17 cellular contexts compared by ENCODE assay signal in the genomic region with DNA sequence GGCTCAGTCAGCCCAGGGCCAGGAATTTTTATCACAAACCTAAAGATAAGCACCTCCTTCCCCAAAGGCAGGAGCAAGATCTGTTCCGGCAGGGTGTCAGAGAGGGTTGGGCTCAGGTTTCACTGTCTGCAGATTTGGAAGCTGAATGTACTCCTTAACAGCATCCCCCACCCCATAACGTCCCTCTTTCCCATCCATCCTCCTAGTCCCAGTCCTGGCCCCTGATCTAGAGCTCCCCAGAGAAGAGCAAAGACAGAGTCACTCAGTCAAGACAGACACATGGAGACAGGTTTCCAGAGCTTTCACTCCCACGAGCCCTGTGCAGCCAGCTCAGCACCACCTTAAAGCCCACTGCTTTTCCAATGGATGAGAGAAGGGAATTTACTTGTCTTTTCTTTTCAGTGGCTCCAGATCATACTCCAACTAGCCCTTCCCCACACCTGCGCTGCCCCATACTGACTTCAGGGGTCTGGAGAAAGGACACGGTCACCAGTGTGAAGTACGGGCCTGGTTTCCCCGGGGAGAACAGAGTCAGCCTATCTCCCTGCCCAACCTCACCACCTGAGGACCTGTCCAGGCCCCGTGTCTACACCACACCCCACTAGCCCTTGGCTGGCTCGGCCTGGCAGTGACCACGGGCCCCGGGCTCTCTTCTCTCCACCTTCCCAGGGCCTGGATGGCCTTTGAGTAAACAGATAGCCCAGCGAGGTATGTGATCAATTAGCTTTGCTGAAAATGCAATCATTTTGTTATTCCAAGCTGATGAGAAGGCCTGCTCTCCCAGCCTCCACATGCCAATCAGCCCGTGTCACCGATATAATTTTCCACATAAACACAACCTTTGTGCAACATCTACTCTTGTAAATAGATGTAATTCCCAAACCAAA.
A peak's percentile ranks its signal among the peaks of the same experiment; 100 is the strongest.
DNase-seq lines count a peak whose midpoint lies in the region; ATAC-seq and TF ChIP-seq lines count a peak whose summit lies in the region.
"Had no signal": no experiment of that assay in that cellular context is flagged by ENCODE, and none has a peak within 500 bp of the region (broad histone marks: within the 10 kb centered on the region; RNA-seq: fewer than 3 reads in every experiment).

No MANE protein-coding gene starts in this region.

- H3K36me3 Mint-ChIP-seq in activated CD8-positive, alpha-beta memory T cell treated with anti-CD3 and anti-CD28 coated beads, Interleukin-2, amount 10 ng/mL, durations not matched to agents 7 days and 5 days, result no peaks in the 10 kb centered on the region
- no peaks in the 10 kb centered on the region for H3K36me3 Mint-ChIP-seq in neural crest cell (ENCODE audit: low read depth)
- H3K36me3 Mint-ChIP-seq in activated naive CD4-positive, alpha-beta T cell treated with anti-CD3 and anti-CD28 coated beads, Interleukin-2, amount 10 ng/mL, durations not matched to agents 7 days and 5 days, result no peaks in the 10 kb centered on the region
- H3K36me3 Mint-ChIP-seq: CD4-positive, alpha-beta memory T cell; naive thymus-derived CD4-positive, alpha-beta T cell had no signal

- no peak for TF ChIP-seq CTCF in neural crest cell (conservative IDR thresholded peaks at IDR 0.05)

- peak; percentile 42 for DNase-seq in activated CD8-positive, alpha-beta memory T cell treated with anti-CD3 and anti-CD28 coated beads for 24 hours
- no peak for DNase-seq in activated CD8-positive, alpha-beta memory T cell treated with anti-CD3 and anti-CD28 coated beads, Interleukin-2, amount 10 ng/mL, durations not matched to agents 7 days and 5 days
- DNase-seq in fibroblast of peridontal ligament (ENCODE audit: extremely low read depth), result peak; percentile 60
- DNase-seq in neural crest cell (ENCODE audit: low read depth, low spot score), result no peak
- DNase-seq in ureter (ENCODE audit: low spot score), result peak; percentile 35
- DNase-seq in NCI-H1092 (lab: John Stamatoyannopoulos, UW), result no peak
- no peak for DNase-seq in activated naive CD4-positive, alpha-beta T cell treated with anti-CD3 and anti-CD28 coated beads, Interleukin-2, amount 10 ng/mL, durations not matched to agents 7 days and 5 days
- DNase-seq: activated gamma-delta T cell treated with Interleukin-2 at 50 U/mL for 16 hours; CD4-positive, alpha-beta memory T cell; dermis blood vessel endothelial cell; heart right ventricle; left ventricle myocardium superior; MV-4-11; naive thymus-derived CD4-positive, alpha-beta T cell; NCI-H2081 treated with DMSO at 0.1 percent for 48 hours; NCI-H774 had no signal

- no peaks in the 10 kb centered on the region for H3K4me1 Mint-ChIP-seq in activated CD8-positive, alpha-beta memory T cell treated with anti-CD3 and anti-CD28 coated beads, Interleukin-2, amount 10 ng/mL, durations not matched to agents 7 days and 5 days
- H3K4me1 Mint-ChIP-seq in neural crest cell, result peaks cover 50% of the 10 kb centered on the region
- no peaks in the 10 kb centered on the region for H3K4me1 Mint-ChIP-seq in activated naive CD4-positive, alpha-beta T cell treated with anti-CD3 and anti-CD28 coated beads, Interleukin-2, amount 10 ng/mL, durations not matched to agents 7 days and 5 days
- H3K4me1 Mint-ChIP-seq: CD4-positive, alpha-beta memory T cell; naive thymus-derived CD4-positive, alpha-beta T cell had no signal

- no peaks in the 10 kb centered on the region for H3K9me3 Mint-ChIP-seq in activated CD8-positive, alpha-beta memory T cell treated with anti-CD3 and anti-CD28 coated beads, Interleukin-2, amount 10 ng/mL, durations not matched to agents 7 days and 5 days (ENCODE audit: low read depth)
- no peaks in the 10 kb centered on the region for H3K9me3 Mint-ChIP-seq in neural crest cell
- H3K9me3 Mint-ChIP-seq in activated naive CD4-positive, alpha-beta T cell treated with anti-CD3 and anti-CD28 coated beads, Interleukin-2, amount 10 ng/mL, durations not matched to agents 7 days and 5 days, result peaks cover 2% of the 10 kb centered on the region

- no peak for ATAC-seq in activated CD8-positive, alpha-beta memory T cell treated with anti-CD3 and anti-CD28 coated beads, Interleukin-2, amount 10 ng/mL, durations not matched to agents 7 days and 5 days
- no peak for ATAC-seq in HG03159 (IDR thresholded peaks at IDR 0.05; ENCODE audit: unreplicated experiment)
- ATAC-seq: heart right ventricle; left ventricle myocardium superior; naive thymus-derived CD4-positive, alpha-beta T cell had no signal

- peaks cover 22% of the 10 kb centered on the region for H3K27me3 Mint-ChIP-seq in activated CD8-positive, alpha-beta memory T cell treated with anti-CD3 and anti-CD28 coated beads, Interleukin-2, amount 10 ng/mL, durations not matched to agents 7 days and 5 days
- H3K27me3 Mint-ChIP-seq in neural crest cell (ENCODE audit: low read depth), result peaks cover 90% of the 10 kb centered on the region
- H3K27me3 Mint-ChIP-seq in activated naive CD4-positive, alpha-beta T cell treated with anti-CD3 and anti-CD28 coated beads, Interleukin-2, amount 10 ng/mL, durations not matched to agents 7 days and 5 days, result peaks cover 23% of the 10 kb centered on the region

- H3K27ac Mint-ChIP-seq in activated CD8-positive, alpha-beta memory T cell treated with anti-CD3 and anti-CD28 coated beads, Interleukin-2, amount 10 ng/mL, durations not matched to agents 7 days and 5 days, result no peak overlapping the region
- H3K27ac Mint-ChIP-seq in neural crest cell (ENCODE audit: unreplicated experiment), result peak overlapping the region; percentile 22
- H3K27ac Mint-ChIP-seq in activated naive CD4-positive, alpha-beta T cell treated with anti-CD3 and anti-CD28 coated beads, Interleukin-2, amount 10 ng/mL, durations not matched to agents 7 days and 5 days, result no peak overlapping the region
- H3K27ac Mint-ChIP-seq: CD4-positive, alpha-beta memory T cell; naive thymus-derived CD4-positive, alpha-beta T cell had no signal

- no peak overlapping the region for H3K4me3 Mint-ChIP-seq in activated CD8-positive, alpha-beta memory T cell treated with anti-CD3 and anti-CD28 coated beads, Interleukin-2, amount 10 ng/mL, durations not matched to agents 7 days and 5 days
- no peak overlapping the region for H3K4me3 Mint-ChIP-seq in neural crest cell
- no peak overlapping the region for H3K4me3 Mint-ChIP-seq in activated naive CD4-positive, alpha-beta T cell treated with anti-CD3 and anti-CD28 coated beads, Interleukin-2, amount 10 ng/mL, durations not matched to agents 7 days and 5 days
- H3K4me3 Mint-ChIP-seq: CD4-positive, alpha-beta memory T cell; naive thymus-derived CD4-positive, alpha-beta T cell had no signal

- CTCF ChIA-PET in activated CD8-positive, alpha-beta memory T cell treated with anti-CD3 and anti-CD28 coated beads, Interleukin-2, amount 10 ng/mL, durations not matched to agents 7 days and 5 days (lab: Charles Lee), result interaction anchor here (0.6 kb wide), 1 partner anchor 47 kb away, joined by 3 read pairs; no protein-coding TSS in a partner anchor
- CTCF ChIA-PET in activated naive CD4-positive, alpha-beta T cell treated with anti-CD3 and anti-CD28 coated beads, Interleukin-2, amount 10 ng/mL, durations not matched to agents 7 days and 5 days (lab: Charles Lee), result no interaction called here

Comparison
In these comparisons a context has a peak if more than half of its experiments do, and no peak if none do; other contexts are left out.
1. DNase-seq: peak in activated CD8-positive, alpha-beta memory T cell treated with anti-CD3 and anti-CD28 coated beads for 24 hours (single experiment), fibroblast of peridontal ligament (single experiment) and ureter (single experiment); none in activated CD8-positive, alpha-beta memory T cell treated with anti-CD3 and anti-CD28 coated beads, Interleukin-2, amount 10 ng/mL, durations not matched to agents 7 days and 5 days (single experiment), neural crest cell (single experiment), NCI-H1092 (single experiment) and activated naive CD4-positive, alpha-beta T cell treated with anti-CD3 and anti-CD28 coated beads, Interleukin-2, amount 10 ng/mL, durations not matched to agents 7 days and 5 days (single experiment).